28 cellular contexts compared by ENCODE assay signal in the genomic region with DNA sequence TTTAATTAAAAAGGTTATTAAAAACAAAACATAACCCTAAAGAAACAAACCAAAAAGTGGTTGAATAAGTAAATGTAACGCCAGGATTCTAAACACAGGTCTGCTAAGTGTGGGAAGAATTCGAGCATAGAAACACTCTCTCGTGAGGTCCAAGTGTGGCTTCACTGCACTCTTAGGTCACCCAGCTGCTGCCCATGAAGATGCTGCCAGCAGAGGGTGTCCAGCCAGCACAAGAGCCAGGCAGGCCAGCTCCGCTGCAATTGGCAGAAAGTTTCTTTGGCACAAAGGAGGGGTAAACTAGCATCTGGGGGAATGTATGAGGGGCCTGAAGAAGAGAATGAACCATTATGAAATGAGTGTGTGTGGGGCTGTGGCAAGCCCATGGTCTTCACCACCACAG.
DNase-seq lines count a peak whose midpoint lies in the region; ATAC-seq, FAIRE-seq and TF ChIP-seq lines count a peak whose summit lies in the region.
"Had no signal": no experiment of that assay in that cellular context is flagged by ENCODE, and none has a peak within 500 bp of the region (broad histone marks: within the 10 kb centered on the region; RNA-seq: fewer than 3 reads in every experiment).

No MANE protein-coding gene starts in this region.

- 85% methylated on average over 4 of the region's 4 CpGs for WGBS in SK-N-SH (ENCODE audit: low lambda C conversion rate)
- WGBS in trophoblast cell (ENCODE audit: extremely low coverage, insufficient coverage, insufficient read length): no CpG with 5 or more reads among the region's 4 CpGs

- no peak overlapping the region for H3K27ac Mint-ChIP-seq in GM23338
- H3K27ac Mint-ChIP-seq: brain; CD4-positive, CD25-positive, alpha-beta regulatory T cell; memory B cell; T-helper 1 cell treated with Interleukin-12 subunit alpha and Interleukin-12 subunit beta and Interleukin-4 antibody, amounts not matched to agents 30 μg/mL and 1 μg/mL, for 36 hours had no signal

- no peaks in the 10 kb centered on the region for H3K9me3 ChIP-seq in SK-N-SH
- H3K9me3 ChIP-seq in trophoblast cell (ENCODE audit: insufficient read depth, low read depth, low read length): peaks cover 3% of the 10 kb centered on the region
- H3K9me3 ChIP-seq: SJSA1, spleen, testis, vagina had no signal

- no peaks in the 10 kb centered on the region for H3K36me3 Mint-ChIP-seq in GM23338 (ENCODE audit: low read depth)
- H3K36me3 Mint-ChIP-seq: CD4-positive, CD25-positive, alpha-beta regulatory T cell; memory B cell had no signal

- no peak overlapping the region for H3K9ac ChIP-seq in SK-N-SH
- H3K9ac ChIP-seq in trophoblast cell (ENCODE audit: low read length): no peak overlapping the region
- H3K9ac ChIP-seq: GM23248 had no signal

- no peaks in the 10 kb centered on the region for H3K79me1 ChIP-seq in trophoblast cell (ENCODE audit: low read length)

- no peak overlapping the region for H3K4me3 ChIP-seq in GM23338
- no peak overlapping the region for H3K4me3 ChIP-seq in SK-N-SH (ENCODE audit: low read depth in 2 of 2, low read length in 1 of 2)
- no peak overlapping the region for H3K4me3 ChIP-seq in fibroblast of pulmonary artery (replicated peaks; ENCODE audit: low read depth, low read length)
- no peak overlapping the region for H3K4me3 ChIP-seq in trophoblast cell (ENCODE audit: low read depth, low read length)
- H3K4me3 ChIP-seq: GM23248, SJSA1, spleen, testis, vagina had no signal

- H3K79me2 ChIP-seq in GM23338 (replicated peaks; ENCODE audit: insufficient read depth) (no peaks in the 10 kb centered on the region), SK-N-SH (ENCODE audit: insufficient read depth) (no peaks in the 10 kb centered on the region), trophoblast cell (ENCODE audit: control insufficient read depth, insufficient read depth, low read length, poor library complexity) (no peaks in the 10 kb centered on the region)

- H4K91ac ChIP-seq in trophoblast cell (ENCODE audit: low read depth, low read length): no peak overlapping the region

- TF ChIP-seq CTCF in GM23338 (conservative IDR thresholded peaks at IDR 0.05; ENCODE audit: low read depth in 2 of 2): peak in 1 of 2 experiments; percentile 20; a peak in 3 of 4 replicates
- TF ChIP-seq CTCF in SK-N-SH (IDR thresholded peaks at IDR 0.05): peak; percentile 39; the same call in 1 of the 2 replicates
- peak; percentile 2 for TF ChIP-seq CTCF in fibroblast of pulmonary artery (IDR thresholded peaks at IDR 0.05; ENCODE audit: low read length, missing control alignments)

- H3K27ac ChIP-seq in GM23338 (ENCODE audit: low read depth) (no peak overlapping the region), SK-N-SH (ENCODE audit: low read depth in 2 of 2, low read length in 1 of 2) (no peak overlapping the region), trophoblast cell (ENCODE audit: low read depth, low read length) (no peak overlapping the region)
- H3K27ac ChIP-seq: GM23248, SJSA1, spleen, testis, vagina had no signal

- no peak for TF ChIP-seq EP300 in SK-N-SH (IDR thresholded peaks at IDR 0.05; ENCODE audit: borderline replicate concordance in 1 of 2, low read depth in 1 of 2, low read length in 1 of 2)

- H3K4me2 ChIP-seq in GM23338 (no peak overlapping the region), SK-N-SH (no peak overlapping the region), trophoblast cell (ENCODE audit: low read length) (no peak overlapping the region)

- no peaks in the 10 kb centered on the region for H4K20me1 ChIP-seq in GM23338 (replicated peaks; ENCODE audit: insufficient read depth)
- H4K20me1 ChIP-seq in SK-N-SH (ENCODE audit: insufficient read depth): no peaks in the 10 kb centered on the region

- no peak overlapping the region for H2AK5ac ChIP-seq in trophoblast cell (ENCODE audit: low read length)

- H3K4me1 Mint-ChIP-seq in GM23338: no peaks in the 10 kb centered on the region; the same call in 2 of the 3 replicates
- H3K4me1 Mint-ChIP-seq: CD4-positive, CD25-positive, alpha-beta regulatory T cell; memory B cell had no signal

- no peak overlapping the region for H3K4me3 Mint-ChIP-seq in GM23338
- H3K4me3 Mint-ChIP-seq: activated T-cell treated with anti-CD3 and anti-CD28 coated beads, Interleukin-2, amount 50 U/mL, for 4 hours; brain; CD4-positive, CD25-positive, alpha-beta regulatory T cell; memory B cell; T-helper 1 cell treated with Interleukin-12 subunit alpha and Interleukin-12 subunit beta and Interleukin-4 antibody, amounts not matched to agents 30 μg/mL and 1 μg/mL, for 36 hours had no signal

- FAIRE-seq in GM12892 (lab: Jason Lieb, UNC): no peak

- TF ChIP-seq RAD21 in SK-N-SH (IDR thresholded peaks at IDR 0.05; ENCODE audit: low read length): no peak

- H3K9me2 ChIP-seq in GM23338 (ENCODE audit: insufficient read depth) (no peaks in the 10 kb centered on the region), SK-N-SH (no peaks in the 10 kb centered on the region)

- TF ChIP-seq POLR2A in GM12892 (IDR thresholded peaks at IDR 0.05; ENCODE audit: low read depth, low read length): no peak

- H3K4me1 ChIP-seq in GM23338 (ENCODE audit: insufficient read depth) (no peaks in the 10 kb centered on the region), SK-N-SH (ENCODE audit: control insufficient read depth in 1 of 2, insufficient read depth in 2 of 2, low read depth in 1 of 2, low read length in 1 of 2) (peaks cover 10 to 15% of the 10 kb centered on the region in 2 experiments; a peak in 3 of 4 replicates), trophoblast cell (ENCODE audit: control insufficient read depth in 1 of 2, insufficient read depth in 2 of 2, low read length in 2 of 2) (peaks cover 0 to 2% of the 10 kb centered on the region in 2 experiments)
- H3K4me1 ChIP-seq: spleen, testis, vagina had no signal

- H3K36me3 ChIP-seq in GM23338 (ENCODE audit: insufficient read depth): no peaks in the 10 kb centered on the region
- H3K36me3 ChIP-seq in SK-N-SH (replicated peaks in 1 of 2; ENCODE audit: control insufficient read depth in 1 of 2, insufficient read depth in 2 of 2, low read length in 1 of 2): no peaks in the 10 kb centered on the region
- no peaks in the 10 kb centered on the region for H3K36me3 ChIP-seq in trophoblast cell (ENCODE audit: control insufficient read depth in 1 of 2, insufficient read depth in 2 of 2, low read length in 2 of 2)
- H3K36me3 ChIP-seq: SJSA1, spleen, vagina had no signal

- H3K27me3 ChIP-seq in GM23338 (ENCODE audit: insufficient read depth): no peaks in the 10 kb centered on the region
- H3K27me3 ChIP-seq in SK-N-SH (ENCODE audit: insufficient read depth): no peaks in the 10 kb centered on the region
- H3K27me3 ChIP-seq in trophoblast cell (ENCODE audit: insufficient read depth, low read length): no peaks in the 10 kb centered on the region
- H3K27me3 ChIP-seq: SJSA1, spleen, testis, vagina had no signal

- no peak overlapping the region for H3K23ac ChIP-seq in trophoblast cell (ENCODE audit: low read length)

- no peaks in the 10 kb centered on the region for H3K27me3 Mint-ChIP-seq in GM23338 (ENCODE audit: insufficient read depth, low read depth, poor library complexity)
- H3K27me3 Mint-ChIP-seq: CD4-positive, CD25-positive, alpha-beta regulatory T cell; memory B cell had no signal

- no peak overlapping the region for H3K14ac ChIP-seq in trophoblast cell (ENCODE audit: low read length)

- H4K12ac ChIP-seq in trophoblast cell (ENCODE audit: low read depth, low read length): no peak overlapping the region

- H2BK12ac ChIP-seq in trophoblast cell (ENCODE audit: low read length): no peak overlapping the region

- H4K8ac ChIP-seq in trophoblast cell (ENCODE audit: low read depth, low read length): no peak overlapping the region

- H3K4ac ChIP-seq in trophoblast cell (ENCODE audit: low read depth, low read length): no peak overlapping the region

- DNase-seq in GM23338 (ENCODE audit: low spot score) (no peak), SK-N-SH (no peak), fibroblast of pulmonary artery (ENCODE audit: low read depth) (no peak), trophoblast cell (no peak), AG08396 (ENCODE audit: low spot score) (no peak), GM12892 (ENCODE audit: insufficient read length) (no peak)
- no peak for DNase-seq in stimulated activated CD4-positive, alpha-beta T cell treated with anti-CD3 and anti-CD28 coated beads, Interleukin-2, amount 100 ng/mL, for 24 hours
- DNase-seq: activated CD4-positive, alpha-beta T cell treated with anti-CD3 and anti-CD28 coated beads for 48 hours; activated T-cell treated with anti-CD3 and anti-CD28 coated beads, Interleukin-2, amount 50 U/mL, for 4 hours; CD4-positive, CD25-positive, alpha-beta regulatory T cell; cortex of kidney; EL; GM23248; MV-4-11; NCI-H1694; NCI-H2171; NCI-H524; spleen; stimulated activated CD4-positive, alpha-beta T cell treated with anti-CD3 and anti-CD28 coated beads, Interleukin-4, amount 100 ng/mL, for 1 hour; stimulated activated naive CD4-positive, alpha-beta T cell; testis had no signal

- H2AFZ ChIP-seq in GM23338 (no peak overlapping the region), SK-N-SH (ENCODE audit: low read depth) (no peak overlapping the region), trophoblast cell (ENCODE audit: insufficient read depth, low read length, poor library complexity) (peak overlapping the region; percentile 35)
- H2AFZ ChIP-seq: GM23248 had no signal

- CTCF ChIA-PET in SK-N-SH (lab: Yijun Ruan, JAX): no interaction called here

- H2BK5ac ChIP-seq in trophoblast cell (ENCODE audit: low read depth, low read length, poor library complexity): no peak overlapping the region

- POLR2A ChIA-PET in SK-N-SH (lab: Yijun Ruan, JAX): no interaction called here

- no peaks in the 10 kb centered on the region for H3K9me3 Mint-ChIP-seq in GM23338
- H3K9me3 Mint-ChIP-seq: activated T-cell treated with anti-CD3 and anti-CD28 coated beads, Interleukin-2, amount 50 U/mL, for 4 hours; brain; memory B cell; T-helper 1 cell treated with Interleukin-12 subunit alpha and Interleukin-12 subunit beta and Interleukin-4 antibody, amounts not matched to agents 30 μg/mL and 1 μg/mL, for 36 hours had no signal

- no peak overlapping the region for H2BK120ac ChIP-seq in trophoblast cell (ENCODE audit: insufficient read depth, low read length, poor library complexity)

- H3F3A ChIP-seq in GM23338 (replicated peaks; ENCODE audit: low read depth) (no peaks in the 10 kb centered on the region), SK-N-SH (replicated peaks; ENCODE audit: insufficient read depth) (peaks cover 21% of the 10 kb centered on the region)

- peak; percentile 28; the same call in 1 of the 3 replicates for ATAC-seq in GM23338
- no peak for ATAC-seq in GM21717 (IDR thresholded peaks at IDR 0.05; ENCODE audit: unreplicated experiment)
- ATAC-seq: activated T-cell treated with anti-CD3 and anti-CD28 coated beads, Interleukin-2, amount 50 U/mL, for 4 hours; Panc1 had no signal

- H3K18ac ChIP-seq in trophoblast cell (ENCODE audit: low read length): no peak overlapping the region

TF ChIP-seq in GM23338, 12 proteins besides CTCF, POLR2A, EP300 and RAD21 (continues in another document):
- TF ChIP-seq NANOG (IDR thresholded peaks at IDR 0.05; ENCODE audit: borderline replicate concordance): no peak
- TF ChIP-seq ZNF331 (CRISPR knock-in tag; IDR thresholded peaks at IDR 0.05; ENCODE audit: low read depth): no peak
